17 cellular contexts compared by ENCODE assay signal in the genomic region with DNA sequence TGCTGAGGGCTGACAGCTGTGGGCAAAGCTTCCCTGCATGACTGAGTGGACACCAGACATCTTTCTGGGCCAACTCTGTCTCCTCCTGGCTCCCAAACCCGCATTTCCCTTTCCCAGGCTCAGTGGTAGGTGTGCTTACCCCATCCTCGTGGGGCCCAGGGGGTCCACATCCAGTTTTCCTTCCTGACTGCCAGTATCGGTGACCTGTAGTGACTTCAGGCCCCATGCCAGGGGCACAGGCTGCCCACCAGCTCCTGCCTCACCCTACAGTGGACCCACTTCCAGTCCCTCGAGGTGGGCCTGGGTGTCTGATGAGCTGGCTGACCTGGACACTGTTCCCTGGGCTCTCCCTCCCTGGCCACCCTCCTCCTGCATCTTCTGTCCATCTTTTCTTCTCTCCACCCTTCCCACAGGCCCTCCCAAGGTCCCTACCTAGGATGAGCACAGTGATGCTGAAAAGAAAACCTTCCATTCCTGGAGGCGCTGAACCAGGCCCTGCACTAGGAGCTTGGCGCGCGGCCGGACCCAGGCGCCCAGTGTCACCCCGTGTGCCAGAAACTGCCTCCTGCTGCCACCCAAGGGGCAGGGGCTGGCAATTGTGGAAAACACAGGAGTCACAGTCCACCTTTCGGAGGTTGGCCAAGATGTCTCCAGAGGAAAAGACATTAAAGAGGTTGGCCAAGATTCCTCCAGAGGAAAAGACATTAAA.
DNase-seq lines count a peak whose midpoint lies in the region; ATAC-seq and TF ChIP-seq lines count a peak whose summit lies in the region.
"Had no signal": no experiment of that assay in that cellular context is flagged by ENCODE, and none has a peak within 500 bp of the region (broad histone marks: within the 10 kb centered on the region; RNA-seq: fewer than 3 reads in every experiment).

No MANE protein-coding gene starts in this region.

- no peak overlapping the region for H3K27ac Mint-ChIP-seq in activated CD4-positive, alpha-beta memory T cell treated with anti-CD3 and anti-CD28 coated beads for 36 hours
- H3K27ac Mint-ChIP-seq in activated CD4-positive, alpha-beta memory T cell treated with anti-CD3 and anti-CD28 coated beads, Interleukin-2, amount 10 ng/mL, durations not matched to agents 7 days and 5 days: no peak overlapping the region
- no peak overlapping the region for H3K27ac Mint-ChIP-seq in nephron progenitor cell

- H3K27me3 ChIP-seq in upper lobe of left lung: no peaks in the 10 kb centered on the region
- H3K27me3 ChIP-seq: Peyer's patch had no signal

- no peak for ATAC-seq in upper lobe of left lung (ENCODE audit: low FRiP score in 2 of 2)
- no peak for ATAC-seq in HG03521 (IDR thresholded peaks at IDR 0.05; ENCODE audit: unreplicated experiment)
- no peak for ATAC-seq in HG02852 (IDR thresholded peaks at IDR 0.05; ENCODE audit: unreplicated experiment)

- H3K4me3 Mint-ChIP-seq in activated CD4-positive, alpha-beta memory T cell treated with anti-CD3 and anti-CD28 coated beads for 36 hours: no peak overlapping the region
- H3K4me3 Mint-ChIP-seq in activated CD4-positive, alpha-beta memory T cell treated with anti-CD3 and anti-CD28 coated beads, Interleukin-2, amount 10 ng/mL, durations not matched to agents 7 days and 5 days: no peak overlapping the region
- peak overlapping the region; percentile 45 for H3K4me3 Mint-ChIP-seq in nephron progenitor cell

- intact Hi-C loops in activated CD4-positive, alpha-beta memory T cell treated with anti-CD3 and anti-CD28 coated beads for 36 hours (cut with micrococcal nuclease): no loop called here

- H3K36me3 ChIP-seq in upper lobe of left lung: no peaks in the 10 kb centered on the region
- H3K36me3 ChIP-seq: BLaER1 treated with 17β-estradiol and CSF1 and Interleukin-3, amounts not matched to agents 10 nM and 100 nM; Peyer's patch had no signal

- no peak for TF ChIP-seq POLR2A in upper lobe of left lung (IDR thresholded peaks at IDR 0.05)

- H3K9me3 ChIP-seq in upper lobe of left lung: no peaks in the 10 kb centered on the region
- H3K9me3 ChIP-seq: BLaER1 treated with 17β-estradiol and CSF1 and Interleukin-3, amounts not matched to agents 10 nM and 100 nM; Peyer's patch had no signal

- H3K9me3 Mint-ChIP-seq in activated CD4-positive, alpha-beta memory T cell treated with anti-CD3 and anti-CD28 coated beads for 36 hours: no peaks in the 10 kb centered on the region
- H3K9me3 Mint-ChIP-seq in activated CD4-positive, alpha-beta memory T cell treated with anti-CD3 and anti-CD28 coated beads, Interleukin-2, amount 10 ng/mL, durations not matched to agents 7 days and 5 days: no peaks in the 10 kb centered on the region
- H3K9me3 Mint-ChIP-seq in nephron progenitor cell: no peaks in the 10 kb centered on the region

- H3K27ac ChIP-seq in upper lobe of left lung: peak overlapping the region in 3 of 4 donors; percentile 12 to 63 (median 32)
- H3K27ac ChIP-seq: 22Rv1 had no signal

- H3K36me3 Mint-ChIP-seq in activated CD4-positive, alpha-beta memory T cell treated with anti-CD3 and anti-CD28 coated beads for 36 hours: no peaks in the 10 kb centered on the region
- no peaks in the 10 kb centered on the region for H3K36me3 Mint-ChIP-seq in activated CD4-positive, alpha-beta memory T cell treated with anti-CD3 and anti-CD28 coated beads, Interleukin-2, amount 10 ng/mL, durations not matched to agents 7 days and 5 days (ENCODE audit: low read depth)
- H3K36me3 Mint-ChIP-seq in nephron progenitor cell (ENCODE audit: low read depth): no peaks in the 10 kb centered on the region

- no peak for TF ChIP-seq EP300 in upper lobe of left lung (IDR thresholded peaks at IDR 0.05)

- TF ChIP-seq CTCF in nephron progenitor cell (IDR thresholded peaks at IDR 0.05) (no peak), upper lobe of left lung (IDR thresholded peaks at IDR 0.05) (no peak)

- H3K27me3 Mint-ChIP-seq in activated CD4-positive, alpha-beta memory T cell treated with anti-CD3 and anti-CD28 coated beads for 36 hours: peaks cover 2% of the 10 kb centered on the region
- H3K27me3 Mint-ChIP-seq in activated CD4-positive, alpha-beta memory T cell treated with anti-CD3 and anti-CD28 coated beads, Interleukin-2, amount 10 ng/mL, durations not matched to agents 7 days and 5 days: peaks cover 37% of the 10 kb centered on the region
- H3K27me3 Mint-ChIP-seq in nephron progenitor cell (ENCODE audit: low read depth, poor library complexity): peaks cover 35% of the 10 kb centered on the region

- POLR2A ChIA-PET in activated CD4-positive, alpha-beta memory T cell treated with anti-CD3 and anti-CD28 coated beads for 36 hours (lab: Charles Lee): no interaction called here
- POLR2A ChIA-PET in activated CD4-positive, alpha-beta memory T cell treated with anti-CD3 and anti-CD28 coated beads, Interleukin-2, amount 10 ng/mL, durations not matched to agents 7 days and 5 days (lab: Charles Lee): no interaction called here

- CTCF ChIA-PET in activated CD4-positive, alpha-beta memory T cell treated with anti-CD3 and anti-CD28 coated beads for 36 hours (lab: Charles Lee): interaction anchor here (1.4 kb wide), 1 partner anchor 32 kb away, joined by 4 read pairs; no protein-coding TSS in a partner anchor
- CTCF ChIA-PET in activated CD4-positive, alpha-beta memory T cell treated with anti-CD3 and anti-CD28 coated beads, Interleukin-2, amount 10 ng/mL, durations not matched to agents 7 days and 5 days (lab: Charles Lee): interaction anchor here (0.8 kb wide), 1 partner anchor 15 kb away, joined by 3 read pairs; no protein-coding TSS in a partner anchor

- peak; percentile 2 for DNase-seq in activated CD4-positive, alpha-beta memory T cell treated with anti-CD3 and anti-CD28 coated beads for 36 hours
- no peak for DNase-seq in activated CD4-positive, alpha-beta memory T cell treated with anti-CD3 and anti-CD28 coated beads, Interleukin-2, amount 10 ng/mL, durations not matched to agents 7 days and 5 days
- DNase-seq in islet precursor cell: peak; percentile 50
- DNase-seq in nephron progenitor cell: no peak
- DNase-seq in upper lobe of left lung: no peak
- DNase-seq in germinal center (ENCODE audit: low spot score): no peak
- DNase-seq: IMR-90, Kasumi-1, NCI-H187 treated with DMSO at 0.1 percent for 48 hours, NCI-H2171 treated with DMSO at 0.1 percent for 48 hours, NCI-H774, SHP77 treated with DMSO at 0.1 percent for 48 hours had no signal

- H3K4me3 ChIP-seq in upper lobe of left lung: no peak overlapping the region
- H3K4me3 ChIP-seq: BLaER1 treated with 17β-estradiol and CSF1 and Interleukin-3, amounts not matched to agents 10 nM and 100 nM; Peyer's patch had no signal

- WGBS in upper lobe of left lung, 2 donors: 76 to 87% methylated on average over 6 to 12 of the region's 12 CpGs

- H3K4me1 ChIP-seq in upper lobe of left lung: peaks cover 0 to 28% (median 15%) of the 10 kb centered on the region in 4 donors

- H3K4me1 Mint-ChIP-seq in activated CD4-positive, alpha-beta memory T cell treated with anti-CD3 and anti-CD28 coated beads for 36 hours (ENCODE audit: low read depth): no peaks in the 10 kb centered on the region
- H3K4me1 Mint-ChIP-seq in activated CD4-positive, alpha-beta memory T cell treated with anti-CD3 and anti-CD28 coated beads, Interleukin-2, amount 10 ng/mL, durations not matched to agents 7 days and 5 days: peaks cover 1% of the 10 kb centered on the region
- peaks cover 67% of the 10 kb centered on the region for H3K4me1 Mint-ChIP-seq in nephron progenitor cell

Comparison
In these comparisons a context has a peak if more than half of its experiments do, and no peak if none do; other contexts are left out.
1. DNase-seq: peak in activated CD4-positive, alpha-beta memory T cell treated with anti-CD3 and anti-CD28 coated beads for 36 hours (single experiment) and islet precursor cell (single experiment); none in activated CD4-positive, alpha-beta memory T cell treated with anti-CD3 and anti-CD28 coated beads, Interleukin-2, amount 10 ng/mL, durations not matched to agents 7 days and 5 days (single experiment), nephron progenitor cell (single experiment), upper lobe of left lung (0 of 2) and germinal center (single experiment).